In genomic region chr12:247271-247670, GRCh38 we compare ENCODE assay signal across 2 cellular contexts.
A peak's percentile ranks its signal among the peaks of the same experiment; 100 is the strongest.
TF ChIP-seq lines count a peak whose summit lies in the region.

No MANE protein-coding gene starts in this region.

TF ChIP-seq in HepG2, 621 proteins besides CTCF, POLR2A, EP300 and RAD21:
- TF ChIP-seq SYNCRIP (IDR thresholded peaks at IDR 0.05; ENCODE audit: insufficient read depth, low read depth, low read length) (no peak), ZNF136 (CRISPR knock-in tag; IDR thresholded peaks at IDR 0.05; ENCODE audit: low read depth) (0 out of 2 replicates have a peak, but pooled peaks have one; percentile 51)
TF ChIP-seq in HepG2: peak in this region for 1.

TF ChIP-seq in GM12878, 131 proteins besides CTCF, POLR2A, EP300 and RAD21:
- 0 out of 2 replicates have a peak, but pooled peaks have one; percentile 54 for TF ChIP-seq CBX5 (IDR thresholded peaks at IDR 0.05; ENCODE audit: low read depth)
- no peak for TF ChIP-seq SREBF2 (IDR thresholded peaks at IDR 0.05; ENCODE audit: low read length)
